1 cellular context compared by ENCODE assay signal in genomic region chr1:26961826-26962225, GRCh38.
TF ChIP-seq lines count a peak whose summit lies in the region.

No MANE protein-coding gene starts in this region.

TF ChIP-seq in HepG2, 621 proteins besides CTCF, POLR2A, EP300 and RAD21 (continued from another document and continues in another):
- no peak for TF ChIP-seq ZNF574 (CRISPR knock-in tag; IDR thresholded peaks at IDR 0.05)
- TF ChIP-seq PATZ1 (CRISPR knock-in tag; IDR thresholded peaks at IDR 0.05), result no peak
- peak; percentile 53; the same call in 1 of the 2 replicates for TF ChIP-seq ZGPAT (CRISPR knock-in tag; IDR thresholded peaks at IDR 0.05)
- TF ChIP-seq AGO2 (optimal IDR thresholded peaks at IDR 0.05; ENCODE audit: low read depth, low read length), result no peak
- no peak for TF ChIP-seq ZNF563 (CRISPR knock-in tag; IDR thresholded peaks at IDR 0.05)
- no peak for TF ChIP-seq TEAD2 (CRISPR knock-in tag; IDR thresholded peaks at IDR 0.05)
- no peak for TF ChIP-seq HES4 (CRISPR knock-in tag; IDR thresholded peaks at IDR 0.05; ENCODE audit: borderline replicate concordance)
- no peak for TF ChIP-seq CREM (IDR thresholded peaks at IDR 0.05)
- no peak for TF ChIP-seq CREM (CRISPR knock-in tag; IDR thresholded peaks at IDR 0.05)
- TF ChIP-seq RARA (CRISPR knock-in tag; IDR thresholded peaks at IDR 0.05), result peak; percentile 80
- TF ChIP-seq ZNF337 (CRISPR knock-in tag; IDR thresholded peaks at IDR 0.05; ENCODE audit: borderline replicate concordance, low read depth), result no peak
- no peak for TF ChIP-seq FOXO4 (CRISPR knock-in tag; conservative IDR thresholded peaks at IDR 0.05)
- TF ChIP-seq TMF1 (CRISPR knock-in tag; IDR thresholded peaks at IDR 0.05; ENCODE audit: low read depth), result no peak
- no peak; the same call in 1 of the 2 replicates for TF ChIP-seq ZNF292 (CRISPR knock-in tag; IDR thresholded peaks at IDR 0.05; ENCODE audit: borderline replicate concordance, low read depth)
- no peak for TF ChIP-seq ZFP36 (IDR thresholded peaks at IDR 0.05; ENCODE audit: borderline replicate concordance, low read depth, low read length, partially characterized antibody)
- TF ChIP-seq ZNF512 (CRISPR knock-in tag; IDR thresholded peaks at IDR 0.05), result no peak
- TF ChIP-seq ZNF205 (CRISPR knock-in tag; IDR thresholded peaks at IDR 0.05), result peak; percentile 15; the same call in 1 of the 2 replicates
- TF ChIP-seq REL (CRISPR knock-in tag; conservative IDR thresholded peaks at IDR 0.05), result no peak
- peak; percentile 77 for TF ChIP-seq HDAC2 (CRISPR knock-in tag; IDR thresholded peaks at IDR 0.05)
- TF ChIP-seq NCOR1 (IDR thresholded peaks at IDR 0.05; ENCODE audit: borderline replicate concordance, low read length), result no peak
- no peak for TF ChIP-seq MLLT10 (CRISPR knock-in tag; IDR thresholded peaks at IDR 0.05)
- no peak for TF ChIP-seq ZFP41 (CRISPR knock-in tag; IDR thresholded peaks at IDR 0.05; ENCODE audit: borderline replicate concordance)
- TF ChIP-seq FOXA1 (IDR thresholded peaks at IDR 0.05), result no peak
- TF ChIP-seq FOXA1 (CRISPR knock-in tag; IDR thresholded peaks at IDR 0.05), result peak; percentile 60; the same call in 1 of the 2 replicates
- TF ChIP-seq IKZF4 (CRISPR knock-in tag; IDR thresholded peaks at IDR 0.05; ENCODE audit: borderline replicate concordance, low read depth, not compliant biosample characterization), result no peak
- TF ChIP-seq ZNF317 (CRISPR knock-in tag; IDR thresholded peaks at IDR 0.05), result peak; percentile 42; the same call in 1 of the 2 replicates
- TF ChIP-seq ZNF296 (CRISPR knock-in tag; conservative IDR thresholded peaks at IDR 0.05), result no peak
- TF ChIP-seq IKZF5 (CRISPR knock-in tag; IDR thresholded peaks at IDR 0.05), result peak; percentile 41; the same call in 1 of the 2 replicates
- no peak for TF ChIP-seq KLF15 (CRISPR knock-in tag; IDR thresholded peaks at IDR 0.05; ENCODE audit: borderline replicate concordance)
- TF ChIP-seq ZNF777 (CRISPR knock-in tag; IDR thresholded peaks at IDR 0.05), result no peak
- TF ChIP-seq ZFP37 (CRISPR knock-in tag; IDR thresholded peaks at IDR 0.05; ENCODE audit: borderline replicate concordance), result 0 out of 2 replicates have a peak, but pooled peaks have one; percentile 41
- no peak for TF ChIP-seq ZNF607 (CRISPR knock-in tag; IDR thresholded peaks at IDR 0.05; ENCODE audit: borderline replicate concordance)
- peak; percentile 28; the same call in 1 of the 2 replicates for TF ChIP-seq MIXL1 (CRISPR knock-in tag; IDR thresholded peaks at IDR 0.05)
- peak; percentile 53; the same call in 1 of the 2 replicates for TF ChIP-seq SNAPC2 (CRISPR knock-in tag; IDR thresholded peaks at IDR 0.05)
- TF ChIP-seq ZNF484 (CRISPR knock-in tag; IDR thresholded peaks at IDR 0.05; ENCODE audit: borderline replicate concordance, low read depth), result no peak
- no peak for TF ChIP-seq GFI1 (CRISPR knock-in tag; IDR thresholded peaks at IDR 0.05; ENCODE audit: borderline replicate concordance)
- no peak for TF ChIP-seq PLRG1 (conservative IDR thresholded peaks at IDR 0.05)
- TF ChIP-seq YEATS4 (CRISPR knock-in tag; IDR thresholded peaks at IDR 0.05; ENCODE audit: borderline replicate concordance), result no peak
- TF ChIP-seq ZNF234 (CRISPR knock-in tag; conservative IDR thresholded peaks at IDR 0.05), result no peak
- no peak for TF ChIP-seq RELA (CRISPR knock-in tag; IDR thresholded peaks at IDR 0.05)
- TF ChIP-seq ZBTB34 (CRISPR knock-in tag; IDR thresholded peaks at IDR 0.05), result no peak
- TF ChIP-seq ZNF101 (CRISPR knock-in tag; IDR thresholded peaks at IDR 0.05; ENCODE audit: borderline replicate concordance, low read depth), result no peak
- TF ChIP-seq TBX2 (CRISPR knock-in tag; IDR thresholded peaks at IDR 0.05; ENCODE audit: borderline replicate concordance), result peak; percentile 35; the same call in 1 of the 2 replicates
- no peak for TF ChIP-seq HOXA7 (CRISPR knock-in tag; IDR thresholded peaks at IDR 0.05)
- TF ChIP-seq ZNF589 (CRISPR knock-in tag; conservative IDR thresholded peaks at IDR 0.05), result no peak
- no peak for TF ChIP-seq ZNF839 (CRISPR knock-in tag; IDR thresholded peaks at IDR 0.05; ENCODE audit: borderline replicate concordance)
- peak; percentile 29; the same call in 1 of the 2 replicates for TF ChIP-seq KDM3A (CRISPR knock-in tag; IDR thresholded peaks at IDR 0.05; ENCODE audit: low read depth)
- TF ChIP-seq HDAC6 (IDR thresholded peaks at IDR 0.05; ENCODE audit: low read depth, low read length), result no peak
- TF ChIP-seq PCBP2 (optimal IDR thresholded peaks at IDR 0.05; ENCODE audit: low read depth, low read length, poor library complexity, severe bottlenecking), result no peak
- TF ChIP-seq ZNF326 (CRISPR knock-in tag; IDR thresholded peaks at IDR 0.05; ENCODE audit: borderline replicate concordance), result no peak
- TF ChIP-seq MEIS1 (CRISPR knock-in tag; IDR thresholded peaks at IDR 0.05; ENCODE audit: borderline replicate concordance), result no peak
- TF ChIP-seq SIX4 (CRISPR knock-in tag; IDR thresholded peaks at IDR 0.05), result no peak
- peak; percentile 69; the same call in 1 of the 2 replicates for TF ChIP-seq RCOR2 (CRISPR knock-in tag; IDR thresholded peaks at IDR 0.05)
- no peak for TF ChIP-seq NFIB (CRISPR knock-in tag; IDR thresholded peaks at IDR 0.05; ENCODE audit: borderline replicate concordance)
- TF ChIP-seq MYNN (CRISPR knock-in tag; IDR thresholded peaks at IDR 0.05; ENCODE audit: low read depth), result no peak
- no peak for TF ChIP-seq NBN (conservative IDR thresholded peaks at IDR 0.05)
- no peak for TF ChIP-seq ZNF513 (CRISPR knock-in tag; conservative IDR thresholded peaks at IDR 0.05)
- TF ChIP-seq JUN (CRISPR knock-in tag; IDR thresholded peaks at IDR 0.05), result 0 out of 2 replicates have a peak, but pooled peaks have one; percentile 9
- peak; percentile 96 for TF ChIP-seq ELF3 (CRISPR knock-in tag; IDR thresholded peaks at IDR 0.05)
- no peak for TF ChIP-seq SUZ12 (IDR thresholded peaks at IDR 0.05; ENCODE audit: low read depth, low read length)
